ENCODE assay signal across 16 cellular contexts in the genomic region with DNA sequence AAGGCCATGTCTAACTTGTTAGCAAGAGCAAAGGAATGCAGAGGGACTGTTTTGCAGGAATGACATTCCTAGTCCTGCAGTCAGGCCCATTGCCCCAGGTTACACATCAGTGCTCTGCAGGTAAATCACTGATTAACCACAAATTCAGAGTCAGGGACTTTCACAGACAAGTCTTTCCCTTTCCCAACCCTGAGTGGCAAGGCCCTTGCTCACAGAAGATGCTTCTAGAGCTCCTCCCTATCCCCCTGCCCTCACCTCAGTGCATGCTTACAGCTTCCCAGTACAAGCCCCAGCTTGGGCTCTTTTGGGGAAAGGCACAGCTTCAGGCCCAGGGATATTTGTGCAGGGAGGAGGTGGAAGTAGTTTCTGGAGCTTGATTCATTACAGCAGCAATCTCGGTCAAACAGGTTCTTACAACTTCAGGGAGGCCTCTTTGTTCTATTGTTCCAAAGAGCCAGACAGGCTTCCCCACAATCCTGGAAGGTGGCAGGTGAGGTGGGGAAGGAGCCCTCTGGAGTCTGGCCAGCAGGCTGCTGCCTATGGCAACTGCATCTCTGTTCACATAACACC. TPM values are rescaled to one million over a fixed set of nuclear protein-coding genes. Genes with fewer than 3 reads are reported as not detected.
DNase-seq lines count a peak whose midpoint lies in the region; ATAC-seq, FAIRE-seq and TF ChIP-seq lines count a peak whose summit lies in the region.
"Had no signal": no experiment of that assay in that cellular context is flagged by ENCODE, and none has a peak within 500 bp of the region (broad histone marks: within the 10 kb centered on the region; RNA-seq: fewer than 3 reads in every experiment).

No MANE protein-coding gene starts in this region.

- no peaks in the 10 kb centered on the region for H3K9me3 Mint-ChIP-seq in effector memory CD8-positive, alpha-beta T cell

- no peaks in the 10 kb centered on the region for H3K79me2 ChIP-seq in keratinocyte (ENCODE audit: control insufficient read depth, insufficient read depth, low read length)

- peak overlapping the region; percentile 49 for H2AFZ ChIP-seq in keratinocyte (ENCODE audit: control insufficient read depth, low read length)

- intact Hi-C loops in thyroid gland (cut with DNase I): no loop called here

- peak overlapping the region in 1 of 3 experiments; percentile 25 for H3K4me3 ChIP-seq in keratinocyte (ENCODE audit: control insufficient read depth in 2 of 3, extremely low read depth in 1 of 3, insufficient read depth in 2 of 3, low read depth in 1 of 3, low read length in 3 of 3)
- no peak overlapping the region for H3K4me3 ChIP-seq in thyroid gland (replicated peaks in 1 of 3)
- H3K4me3 ChIP-seq: tibial artery had no signal

- H3K4me2 ChIP-seq in keratinocyte (ENCODE audit: control insufficient read depth, extremely low read depth, insufficient read depth, low read depth, low read length): peak overlapping the region; percentile 66

- no peak overlapping the region for H3K4me3 Mint-ChIP-seq in T-helper 17 cell
- no peak overlapping the region for H3K4me3 Mint-ChIP-seq in effector memory CD8-positive, alpha-beta T cell
- H3K4me3 Mint-ChIP-seq: activated CD8-positive, alpha-beta T cell treated with anti-CD3 and anti-CD28 coated beads, Interleukin-2, amount 10 ng/mL, durations not matched to agents 7 days and 5 days had no signal

- no peak for ATAC-seq in T-helper 17 cell
- no peak for ATAC-seq in effector memory CD8-positive, alpha-beta T cell (replicated peaks)
- ATAC-seq: activated CD8-positive, alpha-beta T cell treated with anti-CD3 and anti-CD28 coated beads, Interleukin-2, amount 10 ng/mL, durations not matched to agents 7 days and 5 days had no signal

- peaks cover 77% of the 10 kb centered on the region for H3K27me3 Mint-ChIP-seq in T-helper 17 cell
- peaks cover 47 to 87% of the 10 kb centered on the region in 2 donors for H3K27me3 Mint-ChIP-seq in effector memory CD8-positive, alpha-beta T cell

- H3K27ac ChIP-seq in keratinocyte (ENCODE audit: control insufficient read depth, insufficient read depth, low read length) (peak overlapping the region; percentile 56), thyroid gland (peak overlapping the region; percentile 61 to 73 (median 64))
- H3K27ac ChIP-seq: tibial artery had no signal

- H3K27me3 ChIP-seq in keratinocyte (ENCODE audit: control insufficient read depth, extremely low read depth, insufficient read depth, low read length): no peaks in the 10 kb centered on the region
- H3K27me3 ChIP-seq in thyroid gland: no peaks in the 10 kb centered on the region
- H3K27me3 ChIP-seq: tibial artery had no signal

- peak; percentile 17 for DNase-seq in NCI-H146 (lab: John Stamatoyannopoulos, UW)
- no peak for DNase-seq in NCI-H146 treated with DMSO at 0.1 percent for 48 hours (lab: John Stamatoyannopoulos, UW; ENCODE audit: unreplicated experiment)
- DNase-seq in RCC 7860 (ENCODE audit: low spot score): peak; percentile 59
- peak; percentile 87 for DNase-seq in keratinocyte (ENCODE audit: low read depth, low spot score)
- DNase-seq in thyroid gland: peak; percentile 69 to 70
- no peak for DNase-seq in GF-D8 (lab: John Stamatoyannopoulos, UW)
- DNase-seq in T-helper 17 cell: no peak
- DNase-seq in effector memory CD8-positive, alpha-beta T cell: no peak
- DNase-seq: activated CD8-positive, alpha-beta T cell treated with anti-CD3 and anti-CD28 coated beads, Interleukin-2, amount 10 ng/mL, durations not matched to agents 7 days and 5 days; activated gamma-delta T cell treated with Interleukin-2 at 50 U/mL for 16 hours; effector CD4-positive, alpha-beta T cell; NCI-H526 treated with DMSO at 0.1 percent for 48 hours; SHP77; stimulated activated CD4-positive, alpha-beta T cell treated with anti-CD3 and anti-CD28 coated beads, Interleukin-15, amount 100 ng/mL, for 24 hours; tibial artery had no signal

- peaks cover 2% of the 10 kb centered on the region for H3K36me3 Mint-ChIP-seq in T-helper 17 cell (ENCODE audit: low read depth)
- no peaks in the 10 kb centered on the region for H3K36me3 Mint-ChIP-seq in effector memory CD8-positive, alpha-beta T cell (ENCODE audit: insufficient read depth)

- H3K9ac ChIP-seq in keratinocyte (ENCODE audit: control insufficient read depth, extremely low read depth, insufficient read depth, low read length): peak overlapping the region; percentile 43

- H3K27ac Mint-ChIP-seq in T-helper 17 cell: no peak overlapping the region
- no peak overlapping the region for H3K27ac Mint-ChIP-seq in effector memory CD8-positive, alpha-beta T cell
- H3K27ac Mint-ChIP-seq: activated CD8-positive, alpha-beta T cell treated with anti-CD3 and anti-CD28 coated beads, Interleukin-2, amount 10 ng/mL, durations not matched to agents 7 days and 5 days had no signal

- H4K20me1 ChIP-seq in keratinocyte (ENCODE audit: control insufficient read depth, extremely low read depth, insufficient read depth, low read length): no peaks in the 10 kb centered on the region

- no peaks in the 10 kb centered on the region for H3K4me1 Mint-ChIP-seq in T-helper 17 cell
- no peaks in the 10 kb centered on the region for H3K4me1 Mint-ChIP-seq in effector memory CD8-positive, alpha-beta T cell (ENCODE audit: low read depth in 2 of 2)

- H3K9me3 ChIP-seq in keratinocyte (ENCODE audit: control insufficient read depth, low read depth, low read length): no peaks in the 10 kb centered on the region
- no peaks in the 10 kb centered on the region for H3K9me3 ChIP-seq in thyroid gland
- no peaks in the 10 kb centered on the region for H3K9me3 ChIP-seq in T-helper 17 cell (ENCODE audit: control insufficient read depth, low read length, poor library complexity, severe bottlenecking)
- H3K9me3 ChIP-seq: tibial artery had no signal

- H3K36me3 ChIP-seq in keratinocyte (ENCODE audit: control insufficient read depth in 2 of 2, extremely low read depth in 1 of 2, insufficient read depth in 2 of 2, low read length in 2 of 2) (no peaks in the 10 kb centered on the region), thyroid gland (no peaks in the 10 kb centered on the region)
- H3K36me3 ChIP-seq: tibial artery had no signal

- peaks cover 34% of the 10 kb centered on the region for H3K4me1 ChIP-seq in keratinocyte (ENCODE audit: control insufficient read depth, extremely low read depth, insufficient read depth, low read length)
- H3K4me1 ChIP-seq in thyroid gland: peaks cover 38 to 42% of the 10 kb centered on the region in 2 donors

- TF ChIP-seq POLR2A in thyroid gland (IDR thresholded peaks at IDR 0.05): no peak

- H3K9me1 ChIP-seq in keratinocyte (ENCODE audit: control insufficient read depth, extremely low read depth, insufficient read depth, low read length): peaks cover 5% of the 10 kb centered on the region

- dilution Hi-C loops in keratinocyte (cut with MboI; ENCODE audit: extremely low pct_ligation_motif_present, low sequenced_read_pairs): no loop called here

- FAIRE-seq in RCC 7860 (lab: Jason Lieb, UNC) (peak; percentile 67), keratinocyte (lab: Jason Lieb, UNC) (peak; percentile 96)
- FAIRE-seq: A204.1 had no signal

- no peak for TF ChIP-seq CTCF in keratinocyte (optimal IDR thresholded peaks at IDR 0.05 in 1 of 3, IDR thresholded peaks at IDR 0.05 in 1 of 3, conservative IDR thresholded peaks at IDR 0.05 in 1 of 3; ENCODE audit: extremely low read depth in 1 of 3, insufficient read depth in 2 of 3, low read length in 3 of 3)
- no peak for TF ChIP-seq CTCF in thyroid gland (IDR thresholded peaks at IDR 0.05)

- WGBS in thyroid gland, 2 donors: 17% methylated on average over 1 of the region's 1 CpG

RNA-seq across cellular contexts. Expression of gene CASQ2, which starts 53.9 kb away (rescaled TPM):
- 0.02 to 0.06 TPM (median 0.04 TPM) in 3 replicates for polyA plus RNA-seq in keratinocyte
- polyA plus RNA-seq in keratinocyte (2011; ENCODE audit: low read depth): not detected
- polyA plus RNA-seq in keratinocyte (2011; cell fraction: cytosol; rRNA removed): 0.03 and 0.04 TPM in 2 replicates
- 0.09 TPM in 1 of 2 replicates, not detected in the other for polyA plus RNA-seq in keratinocyte (2011; cell fraction: nucleus; rRNA removed)
- not detected in 2 replicates for polyA plus RNA-seq in keratinocyte (2012; ENCODE audit: low replicate concordance)
- 0.10 TPM in 1 of 3 replicates, not detected in the others for polyA minus RNA-seq in keratinocyte
- not detected for polyA minus RNA-seq in keratinocyte (2011; cell fraction: cytosol; rRNA and poly(A)+ RNA removed)
- not detected in 2 replicates for polyA minus RNA-seq in keratinocyte (2011; cell fraction: nucleus; rRNA and poly(A)+ RNA removed)
- total RNA-seq in thyroid gland: 1 to 10 TPM; 1.1 to 3.9 (median 1.5) TPM
- total RNA-seq in T-helper 17 cell: not detected
- total RNA-seq: activated CD8-positive, alpha-beta T cell treated with anti-CD3 and anti-CD28 coated beads, Interleukin-2, amount 10 ng/mL, durations not matched to agents 7 days and 5 days had no signal

Comparison
In these comparisons a context has a peak if more than half of its experiments do, and no peak if none do; other contexts are left out.
1. DNase-seq: peak in NCI-H146 (single experiment), RCC 7860 (single experiment), keratinocyte (single experiment) and thyroid gland (2 of 2); none in NCI-H146 treated with DMSO at 0.1 percent for 48 hours (single experiment), GF-D8 (single experiment), T-helper 17 cell (0 of 3) and effector memory CD8-positive, alpha-beta T cell (0 of 3).